In genomic region chr2:29114514-29114840, GRCh38 we compare ENCODE assay signal across 8 cellular contexts. TPM values are rescaled to one million over a fixed set of nuclear protein-coding genes. Genes with fewer than 3 reads are reported as not detected.
DNase-seq lines count a peak whose midpoint lies in the region; ATAC-seq and TF ChIP-seq lines count a peak whose summit lies in the region.

No MANE protein-coding gene starts in this region.

- peaks cover 42% of the 10 kb centered on the region for H3K4me1 Mint-ChIP-seq in CD4-positive, alpha-beta T cell (ENCODE audit: low read depth)
- H3K4me1 Mint-ChIP-seq in effector memory CD8-positive, alpha-beta T cell (ENCODE audit: low read depth in 2 of 2): peaks cover 17 to 39% of the 10 kb centered on the region in 2 donors
- H3K4me1 Mint-ChIP-seq in neural progenitor cell: peaks cover 19% of the 10 kb centered on the region

- H3K27ac Mint-ChIP-seq in CD4-positive, alpha-beta T cell: peak overlapping the region; percentile 95
- peak overlapping the region; percentile 96 to 98 for H3K27ac Mint-ChIP-seq in effector memory CD8-positive, alpha-beta T cell
- H3K27ac Mint-ChIP-seq in neural progenitor cell: peak overlapping the region; percentile 99

- no peaks in the 10 kb centered on the region for H3F3A ChIP-seq in neural progenitor cell (ENCODE audit: low read depth)

- peaks cover 6% of the 10 kb centered on the region; the same call in 1 of the 2 replicates for H3K36me3 ChIP-seq in RWPE2 (ENCODE audit: low read depth)
- H3K36me3 ChIP-seq in neural progenitor cell: no peaks in the 10 kb centered on the region

- H3K79me2 ChIP-seq in neural progenitor cell (ENCODE audit: low read depth): no peaks in the 10 kb centered on the region

- H2AFZ ChIP-seq in neural progenitor cell (replicated peaks): no peak overlapping the region

- ATAC-seq in CD4-positive, alpha-beta T cell (ENCODE audit: poor library complexity): no peak
- ATAC-seq in RWPE2 (ENCODE audit: low read depth): no peak
- ATAC-seq in effector memory CD8-positive, alpha-beta T cell (replicated peaks): no peak
- ATAC-seq in GM21825 (IDR thresholded peaks at IDR 0.05; ENCODE audit: unreplicated experiment): no peak

- peak in 2 of 10 experiments; percentile 1 to 9 for DNase-seq in CD4-positive, alpha-beta T cell
- DNase-seq in RWPE2 (ENCODE audit: low spot score) (no peak), neural progenitor cell (ENCODE audit: low spot score) (no peak), H4 (ENCODE audit: low spot score) (no peak), NCI-H226 (no peak), epidermal melanocyte (ENCODE audit: insufficient read length, low spot score) (no peak)
- DNase-seq in effector memory CD8-positive, alpha-beta T cell: no peak

- H3K27ac ChIP-seq in CD4-positive, alpha-beta T cell (ENCODE audit: low read depth, low read length): peak overlapping the region; percentile 69
- H3K27ac ChIP-seq in RWPE2 (ENCODE audit: poor library complexity, severe bottlenecking) (peak overlapping the region; percentile 98), neural progenitor cell (no peak overlapping the region)

- no peaks in the 10 kb centered on the region for H3K27me3 Mint-ChIP-seq in CD4-positive, alpha-beta T cell
- H3K27me3 Mint-ChIP-seq in effector memory CD8-positive, alpha-beta T cell: no peaks in the 10 kb centered on the region
- peaks cover 13% of the 10 kb centered on the region for H3K27me3 Mint-ChIP-seq in neural progenitor cell (ENCODE audit: insufficient read depth, low read depth)

- CTCF ChIA-PET in CD4-positive, alpha-beta T cell (lab: Charles Lee): interaction anchor here (1.6 kb wide), 1 partner anchor 99 kb away, joined by 5 read pairs; no protein-coding TSS in a partner anchor

- H3K4me3 ChIP-seq in RWPE2 (ENCODE audit: severe bottlenecking): no peak overlapping the region
- no peak overlapping the region for H3K4me3 ChIP-seq in neural progenitor cell

- no peaks in the 10 kb centered on the region for H3K9me3 ChIP-seq in CD4-positive, alpha-beta T cell (ENCODE audit: control insufficient read depth, low read length)
- H3K9me3 ChIP-seq in RWPE2 (ENCODE audit: severe bottlenecking) (no peaks in the 10 kb centered on the region), neural progenitor cell (ENCODE audit: low read depth) (no peaks in the 10 kb centered on the region)

- POLR2A ChIA-PET in CD4-positive, alpha-beta T cell (lab: Charles Lee): interaction anchor here (0.8 to 3.5 kb wide), 8 partner anchors 10 to 1032 kb away, joined by 3 to 20 read pairs (median 6); partner anchors contain the start of genes PPP1CB, TRMT61B, WDR43 and YPEL5

- no peak overlapping the region for H3K4me2 ChIP-seq in neural progenitor cell

- H4K20me1 ChIP-seq in neural progenitor cell (ENCODE audit: low read depth): no peaks in the 10 kb centered on the region

- intact Hi-C loops in CD4-positive, alpha-beta T cell (cut with DNase I, micrococcal nuclease): loop anchor here in 1 of 2 experiments (5.0 to 10.0 kb wide), 3 partner anchors 73 to 220 kb away; partner anchors contain the start of gene WDR43

- no peak overlapping the region for H3K9ac ChIP-seq in neural progenitor cell

- no peak for TF ChIP-seq CTCF in CD4-positive, alpha-beta T cell (IDR thresholded peaks at IDR 0.05)
- no peak for TF ChIP-seq CTCF in RWPE2 (IDR thresholded peaks at IDR 0.05; ENCODE audit: poor library complexity, severe bottlenecking)
- TF ChIP-seq CTCF in neural progenitor cell (IDR thresholded peaks at IDR 0.05): no peak

- no peaks in the 10 kb centered on the region for H3K27me3 ChIP-seq in CD4-positive, alpha-beta T cell (ENCODE audit: control insufficient read depth, insufficient read depth, low read length)
- H3K27me3 ChIP-seq in RWPE2 (ENCODE audit: insufficient read depth, poor library complexity, severe bottlenecking) (no peaks in the 10 kb centered on the region), neural progenitor cell (peaks cover 89% of the 10 kb centered on the region)

- H3K9me3 Mint-ChIP-seq in CD4-positive, alpha-beta T cell: no peaks in the 10 kb centered on the region
- H3K9me3 Mint-ChIP-seq in effector memory CD8-positive, alpha-beta T cell: no peaks in the 10 kb centered on the region
- H3K9me3 Mint-ChIP-seq in neural progenitor cell: no peaks in the 10 kb centered on the region

- H3K4me1 ChIP-seq in RWPE2 (ENCODE audit: insufficient read depth, poor library complexity, severe bottlenecking) (peaks cover 43% of the 10 kb centered on the region), neural progenitor cell (peaks cover 2% of the 10 kb centered on the region)

- peak overlapping the region; percentile 92 for H3K4me3 Mint-ChIP-seq in CD4-positive, alpha-beta T cell
- H3K4me3 Mint-ChIP-seq in effector memory CD8-positive, alpha-beta T cell: peak overlapping the region; percentile 91 to 96
- H3K4me3 Mint-ChIP-seq in neural progenitor cell: peak overlapping the region; percentile 90

- peaks cover 17% of the 10 kb centered on the region for H3K36me3 Mint-ChIP-seq in CD4-positive, alpha-beta T cell (ENCODE audit: low read depth)
- peaks cover 15% of the 10 kb centered on the region for H3K36me3 Mint-ChIP-seq in effector memory CD8-positive, alpha-beta T cell (ENCODE audit: insufficient read depth)
- H3K36me3 Mint-ChIP-seq in neural progenitor cell: peaks cover 2% of the 10 kb centered on the region

RNA-seq across cellular contexts. Expression of gene CLIP4, which starts 0.7 kb away (rescaled TPM):
- 10 to 100 TPM; 36.8 to 39.4 TPM for total RNA-seq in CD4-positive, alpha-beta T cell
- 1.5 and 2.1 TPM in 2 replicates for total RNA-seq in neural progenitor cell (ENCODE audit: low replicate concordance)
- total RNA-seq in H4 (2014; rRNA removed; shearing (Covaris generic)): 14.1 and 21.1 TPM in 2 replicates

RNA-seq across cellular contexts. Expression of gene PCARE, which starts 40.2 kb away (rescaled TPM):
- not detected for total RNA-seq in CD4-positive, alpha-beta T cell
- not detected in 2 replicates for total RNA-seq in neural progenitor cell (ENCODE audit: low replicate concordance)
- not detected in 2 replicates for total RNA-seq in H4 (2014; rRNA removed; shearing (Covaris generic))
